ENCODE assay signal across 1 cellular context in the genomic region with DNA sequence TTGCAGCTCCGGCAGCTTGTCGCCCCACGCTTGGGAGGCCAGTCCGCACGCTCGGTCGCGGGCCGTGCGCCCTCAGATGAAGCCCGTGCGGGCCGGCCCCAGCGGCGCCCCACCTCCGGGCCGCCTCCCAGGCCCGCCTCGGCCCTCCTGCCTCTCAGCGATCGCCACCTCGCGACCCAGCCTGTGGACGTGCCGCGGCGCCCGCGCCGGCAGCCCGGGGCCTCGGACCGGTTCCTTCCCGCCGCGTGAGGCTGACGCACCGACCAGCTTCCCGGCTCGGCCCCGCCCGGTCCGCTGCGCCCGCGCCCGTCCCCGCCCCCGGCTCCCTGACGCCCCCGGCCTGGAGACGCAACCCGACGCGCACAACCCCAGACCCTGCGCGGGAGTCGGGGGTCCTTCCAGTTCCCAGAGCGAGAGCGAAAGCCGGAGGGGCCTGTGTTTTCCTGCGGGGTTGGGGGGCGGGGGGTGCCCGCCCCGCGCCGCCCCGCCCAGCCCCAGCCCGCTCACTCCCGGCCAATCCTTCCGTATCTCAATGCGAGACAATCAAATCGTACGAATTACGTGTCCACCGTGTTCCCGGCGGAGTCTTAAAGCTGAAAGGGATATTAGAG.
TF ChIP-seq lines count a peak whose summit lies in the region.

A gene with protein sequence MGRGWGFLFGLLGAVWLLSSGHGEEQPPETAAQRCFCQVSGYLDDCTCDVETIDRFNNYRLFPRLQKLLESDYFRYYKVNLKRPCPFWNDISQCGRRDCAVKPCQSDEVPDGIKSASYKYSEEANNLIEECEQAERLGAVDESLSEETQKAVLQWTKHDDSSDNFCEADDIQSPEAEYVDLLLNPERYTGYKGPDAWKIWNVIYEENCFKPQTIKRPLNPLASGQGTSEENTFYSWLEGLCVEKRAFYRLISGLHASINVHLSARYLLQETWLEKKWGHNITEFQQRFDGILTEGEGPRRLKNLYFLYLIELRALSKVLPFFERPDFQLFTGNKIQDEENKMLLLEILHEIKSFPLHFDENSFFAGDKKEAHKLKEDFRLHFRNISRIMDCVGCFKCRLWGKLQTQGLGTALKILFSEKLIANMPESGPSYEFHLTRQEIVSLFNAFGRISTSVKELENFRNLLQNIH (minus strand): TSS at position 78 of the 611 bp plus-strand sequence. CDS start 77 bp downstream, at position 1.

TF ChIP-seq in SK-N-SH, 30 proteins besides CTCF, POLR2A, EP300 and RAD21 (continued from another document):
- TF ChIP-seq, protein P1, sequence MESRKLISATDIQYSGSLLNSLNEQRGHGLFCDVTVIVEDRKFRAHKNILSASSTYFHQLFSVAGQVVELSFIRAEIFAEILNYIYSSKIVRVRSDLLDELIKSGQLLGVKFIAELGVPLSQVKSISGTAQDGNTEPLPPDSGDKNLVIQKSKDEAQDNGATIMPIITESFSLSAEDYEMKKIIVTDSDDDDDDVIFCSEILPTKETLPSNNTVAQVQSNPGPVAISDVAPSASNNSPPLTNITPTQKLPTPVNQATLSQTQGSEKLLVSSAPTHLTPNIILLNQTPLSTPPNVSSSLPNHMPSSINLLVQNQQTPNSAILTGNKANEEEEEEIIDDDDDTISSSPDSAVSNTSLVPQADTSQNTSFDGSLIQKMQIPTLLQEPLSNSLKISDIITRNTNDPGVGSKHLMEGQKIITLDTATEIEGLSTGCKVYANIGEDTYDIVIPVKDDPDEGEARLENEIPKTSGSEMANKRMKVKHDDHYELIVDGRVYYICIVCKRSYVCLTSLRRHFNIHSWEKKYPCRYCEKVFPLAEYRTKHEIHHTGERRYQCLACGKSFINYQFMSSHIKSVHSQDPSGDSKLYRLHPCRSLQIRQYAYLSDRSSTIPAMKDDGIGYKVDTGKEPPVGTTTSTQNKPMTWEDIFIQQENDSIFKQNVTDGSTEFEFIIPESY (IDR thresholded peaks at IDR 0.05; ENCODE audit: borderline replicate concordance, low read depth) = no peak
- TF ChIP-seq, protein P2, sequence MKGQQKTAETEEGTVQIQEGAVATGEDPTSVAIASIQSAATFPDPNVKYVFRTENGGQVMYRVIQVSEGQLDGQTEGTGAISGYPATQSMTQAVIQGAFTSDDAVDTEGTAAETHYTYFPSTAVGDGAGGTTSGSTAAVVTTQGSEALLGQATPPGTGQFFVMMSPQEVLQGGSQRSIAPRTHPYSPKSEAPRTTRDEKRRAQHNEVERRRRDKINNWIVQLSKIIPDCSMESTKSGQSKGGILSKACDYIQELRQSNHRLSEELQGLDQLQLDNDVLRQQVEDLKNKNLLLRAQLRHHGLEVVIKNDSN (IDR thresholded peaks at IDR 0.05; ENCODE audit: borderline replicate concordance, low read depth) = no peak
- TF ChIP-seq, protein P3, sequence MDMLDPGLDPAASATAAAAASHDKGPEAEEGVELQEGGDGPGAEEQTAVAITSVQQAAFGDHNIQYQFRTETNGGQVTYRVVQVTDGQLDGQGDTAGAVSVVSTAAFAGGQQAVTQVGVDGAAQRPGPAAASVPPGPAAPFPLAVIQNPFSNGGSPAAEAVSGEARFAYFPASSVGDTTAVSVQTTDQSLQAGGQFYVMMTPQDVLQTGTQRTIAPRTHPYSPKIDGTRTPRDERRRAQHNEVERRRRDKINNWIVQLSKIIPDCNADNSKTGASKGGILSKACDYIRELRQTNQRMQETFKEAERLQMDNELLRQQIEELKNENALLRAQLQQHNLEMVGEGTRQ (IDR thresholded peaks at IDR 0.05; ENCODE audit: borderline replicate concordance, low read depth, low read length) = no peak
- TF ChIP-seq EZH2phosphoT487 (IDR thresholded peaks at IDR 0.05; ENCODE audit: borderline replicate concordance, low read depth) (no peak), CHD2 (IDR thresholded peaks at IDR 0.05; ENCODE audit: low read length, partially characterized antibody) (peak; percentile 28), RCOR1 (IDR thresholded peaks at IDR 0.05; ENCODE audit: low read length) (0 out of 2 replicates have a peak, but pooled peaks have one; percentile 6), GATA2 (CRISPR knock-in tag; IDR thresholded peaks at IDR 0.05) (0 out of 2 replicates have a peak, but pooled peaks have one; percentile 28), ELF1 (IDR thresholded peaks at IDR 0.05) (no peak), MEF2A (IDR thresholded peaks at IDR 0.05; ENCODE audit: borderline replicate concordance, low read depth) (no peak), RFX5 (IDR thresholded peaks at IDR 0.05; ENCODE audit: low read length) (no peak), NRF1 (IDR thresholded peaks at IDR 0.05; ENCODE audit: low read depth, low read length) (0 out of 2 replicates have a peak, but pooled peaks have one; percentile 1), YY1 (IDR thresholded peaks at IDR 0.05; ENCODE audit: low read depth) (no peak), GABPA (IDR thresholded peaks at IDR 0.05; ENCODE audit: low read depth) (no peak), SIN3A (IDR thresholded peaks at IDR 0.05; ENCODE audit: borderline replicate concordance, low read depth, low read length) (peak; percentile 38; the same call in 1 of the 2 replicates), JUND (IDR thresholded peaks at IDR 0.05) (no peak), POLR2AphosphoS5 (IDR thresholded peaks at IDR 0.05; ENCODE audit: low read depth, low read length) (peak; percentile 43; the same call in 1 of the 2 replicates), TEAD4 (IDR thresholded peaks at IDR 0.05; ENCODE audit: borderline replicate concordance, insufficient read depth) (no peak), NFIC (IDR thresholded peaks at IDR 0.05; ENCODE audit: borderline replicate concordance) (no peak), TAF1 (IDR thresholded peaks at IDR 0.05; ENCODE audit: borderline replicate concordance, low read depth, low read length) (peak; percentile 47; the same call in 1 of the 2 replicates), FOXM1 (IDR thresholded peaks at IDR 0.05; ENCODE audit: low read depth) (no peak), RXRA (IDR thresholded peaks at IDR 0.05; ENCODE audit: borderline replicate concordance, low read depth) (no peak), FOSL2 (IDR thresholded peaks at IDR 0.05; ENCODE audit: borderline replicate concordance, low read depth) (no peak), TCF12 (IDR thresholded peaks at IDR 0.05) (no peak)
- TF ChIP-seq, protein P4, sequence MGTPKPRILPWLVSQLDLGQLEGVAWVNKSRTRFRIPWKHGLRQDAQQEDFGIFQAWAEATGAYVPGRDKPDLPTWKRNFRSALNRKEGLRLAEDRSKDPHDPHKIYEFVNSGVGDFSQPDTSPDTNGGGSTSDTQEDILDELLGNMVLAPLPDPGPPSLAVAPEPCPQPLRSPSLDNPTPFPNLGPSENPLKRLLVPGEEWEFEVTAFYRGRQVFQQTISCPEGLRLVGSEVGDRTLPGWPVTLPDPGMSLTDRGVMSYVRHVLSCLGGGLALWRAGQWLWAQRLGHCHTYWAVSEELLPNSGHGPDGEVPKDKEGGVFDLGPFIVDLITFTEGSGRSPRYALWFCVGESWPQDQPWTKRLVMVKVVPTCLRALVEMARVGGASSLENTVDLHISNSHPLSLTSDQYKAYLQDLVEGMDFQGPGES (IDR thresholded peaks at IDR 0.05; ENCODE audit: low read depth, low read length) = no peak
- TF ChIP-seq, protein P5, sequence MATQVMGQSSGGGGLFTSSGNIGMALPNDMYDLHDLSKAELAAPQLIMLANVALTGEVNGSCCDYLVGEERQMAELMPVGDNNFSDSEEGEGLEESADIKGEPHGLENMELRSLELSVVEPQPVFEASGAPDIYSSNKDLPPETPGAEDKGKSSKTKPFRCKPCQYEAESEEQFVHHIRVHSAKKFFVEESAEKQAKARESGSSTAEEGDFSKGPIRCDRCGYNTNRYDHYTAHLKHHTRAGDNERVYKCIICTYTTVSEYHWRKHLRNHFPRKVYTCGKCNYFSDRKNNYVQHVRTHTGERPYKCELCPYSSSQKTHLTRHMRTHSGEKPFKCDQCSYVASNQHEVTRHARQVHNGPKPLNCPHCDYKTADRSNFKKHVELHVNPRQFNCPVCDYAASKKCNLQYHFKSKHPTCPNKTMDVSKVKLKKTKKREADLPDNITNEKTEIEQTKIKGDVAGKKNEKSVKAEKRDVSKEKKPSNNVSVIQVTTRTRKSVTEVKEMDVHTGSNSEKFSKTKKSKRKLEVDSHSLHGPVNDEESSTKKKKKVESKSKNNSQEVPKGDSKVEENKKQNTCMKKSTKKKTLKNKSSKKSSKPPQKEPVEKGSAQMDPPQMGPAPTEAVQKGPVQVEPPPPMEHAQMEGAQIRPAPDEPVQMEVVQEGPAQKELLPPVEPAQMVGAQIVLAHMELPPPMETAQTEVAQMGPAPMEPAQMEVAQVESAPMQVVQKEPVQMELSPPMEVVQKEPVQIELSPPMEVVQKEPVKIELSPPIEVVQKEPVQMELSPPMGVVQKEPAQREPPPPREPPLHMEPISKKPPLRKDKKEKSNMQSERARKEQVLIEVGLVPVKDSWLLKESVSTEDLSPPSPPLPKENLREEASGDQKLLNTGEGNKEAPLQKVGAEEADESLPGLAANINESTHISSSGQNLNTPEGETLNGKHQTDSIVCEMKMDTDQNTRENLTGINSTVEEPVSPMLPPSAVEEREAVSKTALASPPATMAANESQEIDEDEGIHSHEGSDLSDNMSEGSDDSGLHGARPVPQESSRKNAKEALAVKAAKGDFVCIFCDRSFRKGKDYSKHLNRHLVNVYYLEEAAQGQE (IDR thresholded peaks at IDR 0.05; ENCODE audit: low read depth, low read length) = no peak
- TF ChIP-seq, protein P6, sequence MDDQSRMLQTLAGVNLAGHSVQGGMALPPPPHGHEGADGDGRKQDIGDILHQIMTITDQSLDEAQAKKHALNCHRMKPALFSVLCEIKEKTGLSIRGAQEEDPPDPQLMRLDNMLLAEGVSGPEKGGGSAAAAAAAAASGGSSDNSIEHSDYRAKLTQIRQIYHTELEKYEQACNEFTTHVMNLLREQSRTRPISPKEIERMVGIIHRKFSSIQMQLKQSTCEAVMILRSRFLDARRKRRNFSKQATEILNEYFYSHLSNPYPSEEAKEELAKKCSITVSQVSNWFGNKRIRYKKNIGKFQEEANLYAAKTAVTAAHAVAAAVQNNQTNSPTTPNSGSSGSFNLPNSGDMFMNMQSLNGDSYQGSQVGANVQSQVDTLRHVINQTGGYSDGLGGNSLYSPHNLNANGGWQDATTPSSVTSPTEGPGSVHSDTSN (IDR thresholded peaks at IDR 0.05) = no peak
